1 cellular context compared by ENCODE assay signal in the genomic region with DNA sequence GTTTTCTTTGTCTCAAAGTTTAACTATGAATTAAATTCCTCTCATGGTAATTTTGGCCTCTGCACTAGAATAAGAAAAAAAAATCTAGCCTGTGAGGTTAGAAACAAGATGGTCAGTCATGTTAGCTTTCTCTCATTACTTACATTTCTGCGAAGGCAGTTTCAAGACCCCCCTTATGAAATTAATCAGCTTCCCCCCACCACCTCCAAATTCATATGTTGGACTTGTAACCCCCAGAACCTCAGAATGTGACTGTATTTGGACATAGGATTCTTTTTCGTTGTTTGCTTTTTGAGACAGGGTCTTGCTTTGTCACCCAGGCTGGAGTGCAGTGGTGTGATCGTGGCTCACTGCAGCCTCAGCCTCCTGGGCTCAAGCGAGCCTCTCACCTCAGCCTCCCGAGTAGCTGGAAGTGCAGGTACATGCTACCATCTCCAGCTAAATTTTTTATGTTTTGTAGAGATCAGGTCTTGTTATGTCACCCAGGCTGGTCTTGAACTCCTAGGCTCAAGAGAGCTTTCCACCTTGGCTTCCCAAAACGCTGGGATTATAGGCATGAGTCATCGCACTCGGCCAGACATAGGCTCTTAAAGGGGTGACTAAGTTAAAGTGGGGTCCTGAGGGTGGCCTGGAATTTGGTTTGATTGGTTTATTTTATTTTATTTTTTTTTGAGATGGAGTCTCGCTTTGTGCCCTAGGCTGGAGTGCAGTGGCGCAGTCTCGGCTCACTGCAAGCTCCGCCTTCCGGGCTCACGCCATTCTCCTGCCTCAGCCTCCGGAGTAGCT.
TF ChIP-seq lines count a peak whose summit lies in the region.

No MANE protein-coding gene starts in this region.

TF ChIP-seq in GM12878, 131 proteins besides CTCF, POLR2A, EP300 and RAD21 (continued from another document):
- TF ChIP-seq POU2F2 (IDR thresholded peaks at IDR 0.05; ENCODE audit: borderline replicate concordance, low read depth, low read length) (no peak), SP1 (IDR thresholded peaks at IDR 0.05; ENCODE audit: low read depth, low read length) (no peak), BCL11A (IDR thresholded peaks at IDR 0.05; ENCODE audit: low read depth, low read length) (no peak), ATF7 (IDR thresholded peaks at IDR 0.05; ENCODE audit: low read depth) (no peak), SREBF2 (IDR thresholded peaks at IDR 0.05; ENCODE audit: low read length) (no peak), EGR1 (IDR thresholded peaks at IDR 0.05; ENCODE audit: borderline replicate concordance in 1 of 2, low read depth in 2 of 2, low read length in 2 of 2) (no peak), RFX5 (IDR thresholded peaks at IDR 0.05; ENCODE audit: low read depth, low read length) (no peak), SREBF1 (IDR thresholded peaks at IDR 0.05; ENCODE audit: low read length) (no peak)
- TF ChIP-seq, protein P1, sequence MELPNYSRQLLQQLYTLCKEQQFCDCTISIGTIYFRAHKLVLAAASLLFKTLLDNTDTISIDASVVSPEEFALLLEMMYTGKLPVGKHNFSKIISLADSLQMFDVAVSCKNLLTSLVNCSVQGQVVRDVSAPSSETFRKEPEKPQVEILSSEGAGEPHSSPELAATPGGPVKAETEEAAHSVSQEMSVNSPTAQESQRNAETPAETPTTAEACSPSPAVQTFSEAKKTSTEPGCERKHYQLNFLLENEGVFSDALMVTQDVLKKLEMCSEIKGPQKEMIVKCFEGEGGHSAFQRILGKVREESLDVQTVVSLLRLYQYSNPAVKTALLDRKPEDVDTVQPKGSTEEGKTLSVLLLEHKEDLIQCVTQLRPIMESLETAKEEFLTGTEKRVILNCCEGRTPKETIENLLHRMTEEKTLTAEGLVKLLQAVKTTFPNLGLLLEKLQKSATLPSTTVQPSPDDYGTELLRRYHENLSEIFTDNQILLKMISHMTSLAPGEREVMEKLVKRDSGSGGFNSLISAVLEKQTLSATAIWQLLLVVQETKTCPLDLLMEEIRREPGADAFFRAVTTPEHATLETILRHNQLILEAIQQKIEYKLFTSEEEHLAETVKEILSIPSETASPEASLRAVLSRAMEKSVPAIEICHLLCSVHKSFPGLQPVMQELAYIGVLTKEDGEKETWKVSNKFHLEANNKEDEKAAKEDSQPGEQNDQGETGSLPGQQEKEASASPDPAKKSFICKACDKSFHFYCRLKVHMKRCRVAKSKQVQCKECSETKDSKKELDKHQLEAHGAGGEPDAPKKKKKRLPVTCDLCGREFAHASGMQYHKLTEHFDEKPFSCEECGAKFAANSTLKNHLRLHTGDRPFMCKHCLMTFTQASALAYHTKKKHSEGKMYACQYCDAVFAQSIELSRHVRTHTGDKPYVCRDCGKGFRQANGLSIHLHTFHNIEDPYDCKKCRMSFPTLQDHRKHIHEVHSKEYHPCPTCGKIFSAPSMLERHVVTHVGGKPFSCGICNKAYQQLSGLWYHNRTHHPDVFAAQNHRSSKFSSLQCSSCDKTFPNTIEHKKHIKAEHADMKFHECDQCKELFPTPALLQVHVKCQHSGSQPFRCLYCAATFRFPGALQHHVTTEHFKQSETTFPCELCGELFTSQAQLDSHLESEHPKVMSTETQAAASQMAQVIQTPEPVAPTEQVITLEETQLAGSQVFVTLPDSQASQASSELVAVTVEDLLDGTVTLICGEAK (IDR thresholded peaks at IDR 0.05; ENCODE audit: borderline replicate concordance) = no peak
- TF ChIP-seq, protein P2, sequence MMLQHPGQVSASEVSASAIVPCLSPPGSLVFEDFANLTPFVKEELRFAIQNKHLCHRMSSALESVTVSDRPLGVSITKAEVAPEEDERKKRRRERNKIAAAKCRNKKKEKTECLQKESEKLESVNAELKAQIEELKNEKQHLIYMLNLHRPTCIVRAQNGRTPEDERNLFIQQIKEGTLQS (IDR thresholded peaks at IDR 0.05; ENCODE audit: borderline replicate concordance, extremely low read depth, low read depth, low read length) = no peak
- TF ChIP-seq, protein P3, sequence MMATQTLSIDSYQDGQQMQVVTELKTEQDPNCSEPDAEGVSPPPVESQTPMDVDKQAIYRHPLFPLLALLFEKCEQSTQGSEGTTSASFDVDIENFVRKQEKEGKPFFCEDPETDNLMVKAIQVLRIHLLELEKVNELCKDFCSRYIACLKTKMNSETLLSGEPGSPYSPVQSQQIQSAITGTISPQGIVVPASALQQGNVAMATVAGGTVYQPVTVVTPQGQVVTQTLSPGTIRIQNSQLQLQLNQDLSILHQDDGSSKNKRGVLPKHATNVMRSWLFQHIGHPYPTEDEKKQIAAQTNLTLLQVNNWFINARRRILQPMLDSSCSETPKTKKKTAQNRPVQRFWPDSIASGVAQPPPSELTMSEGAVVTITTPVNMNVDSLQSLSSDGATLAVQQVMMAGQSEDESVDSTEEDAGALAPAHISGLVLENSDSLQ (IDR thresholded peaks at IDR 0.05) = no peak
